Comparison of ENCODE assay signal across 24 cellular contexts in genomic region chr11:132784441-132784840, GRCh38.
A peak's percentile ranks its signal among the peaks of the same experiment; 100 is the strongest.
DNase-seq lines count a peak whose midpoint lies in the region; ATAC-seq, FAIRE-seq and TF ChIP-seq lines count a peak whose summit lies in the region.
"Had no signal": no experiment of that assay in that cellular context is flagged by ENCODE, and none has a peak within 500 bp of the region (broad histone marks: within the 10 kb centered on the region; RNA-seq: fewer than 3 reads in every experiment).

No MANE protein-coding gene starts in this region.

- peaks cover 3% of the 10 kb centered on the region for H3K9me3 ChIP-seq in adipocyte (ENCODE audit: control insufficient read depth, low read length)
- no peaks in the 10 kb centered on the region for H3K9me3 ChIP-seq in heart right ventricle
- H3K9me3 ChIP-seq in prostate gland = no peaks in the 10 kb centered on the region
- H3K9me3 ChIP-seq: testis had no signal

- intact Hi-C loops in heart right ventricle (cut with DNase I) = no loop called here
- intact Hi-C loops in prostate gland (cut with DNase I) = no loop called here

- H3K36me3 ChIP-seq in adipocyte (ENCODE audit: control insufficient read depth, insufficient read depth, low read length, severe bottlenecking) (no peaks in the 10 kb centered on the region), heart right ventricle (no peaks in the 10 kb centered on the region), prostate gland (no peaks in the 10 kb centered on the region)
- H3K36me3 ChIP-seq: WERI-Rb-1 had no signal

- H3K9ac ChIP-seq in adipocyte (ENCODE audit: low read length) = no peak overlapping the region
- H3K9ac ChIP-seq: KMS-11 had no signal

- H3K4me3 ChIP-seq in adipocyte (ENCODE audit: low read length) (no peak overlapping the region), heart right ventricle (no peak overlapping the region), prostate gland (no peak overlapping the region)
- H3K4me3 ChIP-seq: testis had no signal

- H3K27me3 ChIP-seq in adipocyte (replicated peaks; ENCODE audit: control insufficient read depth, insufficient read depth, low read length) (no peaks in the 10 kb centered on the region), heart right ventricle (no peaks in the 10 kb centered on the region), prostate gland (replicated peaks; ENCODE audit: insufficient read depth) (no peaks in the 10 kb centered on the region)
- H3K27me3 ChIP-seq: testis had no signal

- DNase-seq in A172 (ENCODE audit: low spot score) = peak; percentile 13
- peak; percentile 39 for DNase-seq in EL
- peak; percentile 7 for DNase-seq in adipocyte (ENCODE audit: low read depth)
- peak in 1 of 2 donors; percentile 27 for DNase-seq in heart right ventricle
- no peak for DNase-seq in GM19239 (ENCODE audit: insufficient read length, low spot score)
- no peak for DNase-seq in NCI-H526 (lab: John Stamatoyannopoulos, UW)
- DNase-seq in prostate gland (ENCODE audit: low spot score) = no peak
- DNase-seq: activated CD4-positive, alpha-beta T cell treated with anti-CD3 and anti-CD28 coated beads, Interleukin-2, amount 10 ng/mL, durations not matched to agents 24 days and 14 days; activated naive CD4-positive, alpha-beta T cell treated with Interleukin-2 at 50 U/mL for 16 hours; activated T-cell treated with anti-CD3 and anti-CD28 coated beads, Interleukin-2, amount 50 U/mL, for 72 hours; amniotic stem cell; midbrain; natural killer cell; NCI-H187; stimulated activated CD4-positive, alpha-beta T cell treated with anti-CD3 and anti-CD28 coated beads, Interleukin-4, amount 100 ng/mL, for 24 hours; stimulated activated naive B cell treated with anti-CD40 and anti-IgM and Interleukin-4, amounts not matched to agents 10 μg/mL and 1 μg/mL and 100 μg/mL, for 72 hours; testis; WERI-Rb-1 had no signal

- no peak for TF ChIP-seq POLR2A in prostate gland (IDR thresholded peaks at IDR 0.05)

- TF ChIP-seq CTCF in heart right ventricle (IDR thresholded peaks at IDR 0.05) = no peak
- no peak for TF ChIP-seq CTCF in prostate gland (IDR thresholded peaks at IDR 0.05)

- H3K4me1 ChIP-seq in adipocyte (ENCODE audit: control insufficient read depth, insufficient read depth, low read length) (peaks cover 8% of the 10 kb centered on the region), heart right ventricle (no peaks in the 10 kb centered on the region), prostate gland (replicated peaks) (no peaks in the 10 kb centered on the region)
- H3K4me1 ChIP-seq: testis had no signal

- ATAC-seq in heart right ventricle = peak in 6 of 8 donors; percentile 48 to 96 (median 66)
- no peak for ATAC-seq in HG03432 (IDR thresholded peaks at IDR 0.05; ENCODE audit: unreplicated experiment)
- ATAC-seq: activated T-cell treated with anti-CD3 and anti-CD28 coated beads, Interleukin-2, amount 50 U/mL, for 72 hours; left lobe of liver; natural killer cell; stimulated activated naive B cell treated with anti-CD40 and anti-IgM and Interleukin-4, amounts not matched to agents 10 μg/mL and 1 μg/mL and 100 μg/mL, for 72 hours had no signal

- no peak for FAIRE-seq in GM19239 (lab: Jason Lieb, UNC)
- FAIRE-seq: G401.6 had no signal

- H3K27ac ChIP-seq in heart right ventricle (no peak overlapping the region), prostate gland (no peak overlapping the region)
- H3K27ac ChIP-seq: C4-2B, KMS-11, RWPE1, testis, WERI-Rb-1 had no signal

- WGBS in heart right ventricle, 2 donors = 46% methylated on average over 5 of the region's 5 CpGs
- WGBS in prostate gland = 49% methylated on average over 5 of the region's 5 CpGs

Comparison
In these comparisons a context has a peak if more than half of its experiments do, and no peak if none do; other contexts are left out.
1. DNase-seq: peak in A172 (single experiment), EL (single experiment) and adipocyte (single experiment); none in GM19239 (single experiment), NCI-H526 (0 of 2) and prostate gland (single experiment).